In genomic region chr19:35143231-35143715, GRCh38 we compare ENCODE assay signal across 8 cellular contexts.
DNase-seq lines count a peak whose midpoint lies in the region; ATAC-seq and TF ChIP-seq lines count a peak whose summit lies in the region.

TSS of gene FXYD7 (plus strand) at chr19:35143255. CDS start at chr19:35143334, 79 bp downstream.

- no peaks in the 10 kb centered on the region for H3K9me3 Mint-ChIP-seq in effector memory CD8-positive, alpha-beta T cell

- no peak for ATAC-seq in effector memory CD8-positive, alpha-beta T cell (replicated peaks)

- H3K4me2 ChIP-seq in OCI-LY3 (ENCODE audit: low read length): peak within 1 kb of the TSS; percentile 99

- no peaks in the 10 kb centered on the region for H3K79me2 ChIP-seq in OCI-LY3 (ENCODE audit: low read length)

- H3K9ac ChIP-seq in OCI-LY3 (ENCODE audit: low read length): peak within 1 kb of the TSS; percentile 58; the same call in 1 of the 2 replicates

- no peaks in the 10 kb centered on the region for H3K36me3 ChIP-seq in OCI-LY3 (replicated peaks; ENCODE audit: low read depth, low read length)

- peaks cover 21% of the 10 kb centered on the region for H3K27me3 ChIP-seq in OCI-LY3 (ENCODE audit: low read depth, low read length)

- H3K27me3 Mint-ChIP-seq in effector memory CD8-positive, alpha-beta T cell: peaks cover 0 to 6% of the 10 kb centered on the region in 2 donors

- peaks cover 15% of the 10 kb centered on the region for H3K4me1 ChIP-seq in OCI-LY3 (ENCODE audit: low read length)

- peak within 1 kb of the TSS; percentile 82 to 85 for H3K4me3 Mint-ChIP-seq in effector memory CD8-positive, alpha-beta T cell

- no peaks in the 10 kb centered on the region for H4K20me1 ChIP-seq in OCI-LY3 (ENCODE audit: insufficient read depth, low read length)

- peak within 1 kb of the TSS in 1 of 2 donors; percentile 82 for H3K27ac Mint-ChIP-seq in effector memory CD8-positive, alpha-beta T cell

- TF ChIP-seq CTCF in OCI-LY3 (IDR thresholded peaks at IDR 0.05; ENCODE audit: low read depth, low read length): no peak

- DNase-seq in NCI-H1417 (lab: John Stamatoyannopoulos, UW): peak in 2 of 3 experiments; percentile 8 to 45
- DNase-seq in NCI-H1417 treated with DMSO at 0.1 percent for 48 hours (lab: John Stamatoyannopoulos, UW): no peak
- no peak for DNase-seq in effector memory CD8-positive, alpha-beta T cell
- DNase-seq in posterior cingulate gyrus: peak in 6 of 10 donors; percentile 52 to 94 (median 76)
- DNase-seq in stimulated activated CD4-positive, alpha-beta T cell treated with anti-CD3 and anti-CD28 coated beads, Interleukin-15, amount 100 ng/mL, for 24 hours: no peak
- DNase-seq in NCI-H1436 (lab: John Stamatoyannopoulos, UW): no peak
- DNase-seq in foreskin melanocyte: no peak

- intact Hi-C loops in posterior cingulate gyrus (cut with DNase I): loop anchor here (1.0 kb wide), 1 partner anchor 126 kb away; no protein-coding TSS in a partner anchor

- no peak within 1 kb of the TSS for H3K27ac ChIP-seq in OCI-LY3 (ENCODE audit: low read length)

- no peak within 1 kb of the TSS for H2AFZ ChIP-seq in OCI-LY3 (ENCODE audit: low read depth, low read length)

- H3K4me3 ChIP-seq in OCI-LY3 (ENCODE audit: low read length): peak within 1 kb of the TSS; percentile 79

- peaks cover 28 to 34% of the 10 kb centered on the region in 2 donors for H3K4me1 Mint-ChIP-seq in effector memory CD8-positive, alpha-beta T cell (ENCODE audit: low read depth in 2 of 2)

- no peaks in the 10 kb centered on the region for H3K9me3 ChIP-seq in OCI-LY3 (ENCODE audit: insufficient read depth, low read length)

- H3K36me3 Mint-ChIP-seq in effector memory CD8-positive, alpha-beta T cell (ENCODE audit: insufficient read depth): no peaks in the 10 kb centered on the region

Comparison
In these comparisons a context has a peak if more than half of its experiments do, and no peak if none do; other contexts are left out.
1. DNase-seq: peak in NCI-H1417 (2 of 3) and posterior cingulate gyrus (6 of 10); none in NCI-H1417 treated with DMSO at 0.1 percent for 48 hours (single experiment), effector memory CD8-positive, alpha-beta T cell (0 of 3), stimulated activated CD4-positive, alpha-beta T cell treated with anti-CD3 and anti-CD28 coated beads, Interleukin-15, amount 100 ng/mL, for 24 hours (single experiment), NCI-H1436 (single experiment) and foreskin melanocyte (single experiment).